Comparison of ENCODE assay signal across 9 cellular contexts in genomic region chr1:183021405-183022201, GRCh38. TPM values are rescaled to one million over a fixed set of nuclear protein-coding genes. Genes with fewer than 3 reads are reported as not detected.
A peak's percentile ranks its signal among the peaks of the same experiment; 100 is the strongest.
DNase-seq lines count a peak whose midpoint lies in the region; ATAC-seq and TF ChIP-seq lines count a peak whose summit lies in the region.
"Had no signal": no experiment of that assay in that cellular context is flagged by ENCODE, and none has a peak within 500 bp of the region (broad histone marks: within the 10 kb centered on the region; RNA-seq: fewer than 3 reads in every experiment).

No MANE protein-coding gene starts in this region.

- H3K4me2 ChIP-seq in H9 (ENCODE audit: insufficient read depth, insufficient read length, low read length): peak overlapping the region; percentile 95

- no peak overlapping the region for H4K8ac ChIP-seq in H9 (replicated peaks; ENCODE audit: insufficient read length, low read depth, low read length)

- no peak overlapping the region for H3K4ac ChIP-seq in H9 (ENCODE audit: low read depth, low read length)

- no peak overlapping the region for H2BK15ac ChIP-seq in H9 (ENCODE audit: low read depth, low read length)

- H3K4me3 ChIP-seq in iPS-11a (ENCODE audit: low read depth, low read length) (peak overlapping the region; percentile 77), skeletal muscle tissue (ENCODE audit: low read length in 3 of 3) (peak overlapping the region; percentile 77 to 85 (median 79))

- no peaks in the 10 kb centered on the region for H4K20me1 ChIP-seq in H9 (ENCODE audit: control insufficient read depth, insufficient read depth, insufficient read length)

- H3K27me3 Mint-ChIP-seq in H9 (ENCODE audit: low read depth) (peaks cover 6% of the 10 kb centered on the region), WTC11 (ENCODE audit: low read depth) (peaks cover 9% of the 10 kb centered on the region)

- H3K27me3 ChIP-seq in H9 (ENCODE audit: insufficient read depth, low read length): no peaks in the 10 kb centered on the region
- H3K27me3 ChIP-seq in skeletal muscle tissue (ENCODE audit: control insufficient read depth in 3 of 3, insufficient read depth in 3 of 3, low read length in 3 of 3): no peaks in the 10 kb centered on the region

- POLR2A ChIA-PET in WTC11 (lab: Charles Lee): interaction anchor here (0.5 to 1.5 kb wide), 2 partner anchors 59 to 107 kb away, joined by 3 to 5 read pairs; no protein-coding TSS in a partner anchor

- no peaks in the 10 kb centered on the region for H3K79me1 ChIP-seq in H9 (ENCODE audit: insufficient read depth, low read depth, low read length, poor library complexity, severe bottlenecking)

- no CpG with 5 or more reads among the region's 11 CpGs for WGBS in H9 (ENCODE audit: extremely low coverage, insufficient read length, low lambda C conversion rate)

- no peak overlapping the region for H4K5ac ChIP-seq in H9 (ENCODE audit: insufficient read length, low read depth, low read length)

- no peak overlapping the region for H4K91ac ChIP-seq in H9 (ENCODE audit: insufficient read length, low read depth, low read length)

- no peak overlapping the region for H2BK12ac ChIP-seq in H9 (ENCODE audit: insufficient read length, low read depth, low read length)

- H3K56ac ChIP-seq in H9 (ENCODE audit: insufficient read length, low read depth, low read length): no peak overlapping the region

- no peaks in the 10 kb centered on the region for H3K9me3 ChIP-seq in H9 (ENCODE audit: control insufficient read depth, low read depth, low read length)
- H3K9me3 ChIP-seq in skeletal muscle tissue (ENCODE audit: control insufficient read depth in 3 of 3, low read length in 3 of 3): no peaks in the 10 kb centered on the region

- no peak overlapping the region for H2BK5ac ChIP-seq in H9 (ENCODE audit: insufficient read length, low read length)

- peak overlapping the region; percentile 77 to 84 for H3K4me3 Mint-ChIP-seq in H9
- H3K4me3 Mint-ChIP-seq in WTC11: peak overlapping the region; percentile 86

- peak overlapping the region; percentile 2 to 29 (median 10); a peak in 4 of 7 replicates for H3K27ac Mint-ChIP-seq in H9
- peak overlapping the region; percentile 71 for H3K27ac Mint-ChIP-seq in WTC11
- H3K27ac Mint-ChIP-seq in activated naive CD4-positive, alpha-beta T cell treated with anti-CD3 and anti-CD28 coated beads, Interleukin-2, amount 50 U/mL, for 72 hours: no peak overlapping the region

- no peak overlapping the region for H3T11ph ChIP-seq in H9 (ENCODE audit: low read length)

- no peak overlapping the region for H3K23ac ChIP-seq in H9 (ENCODE audit: insufficient read length, low read depth, low read length)

- H3K23me2 ChIP-seq in H9 (ENCODE audit: insufficient read length, low read depth, low read length, poor library complexity, severe bottlenecking): peaks cover 23% of the 10 kb centered on the region

- ATAC-seq in WTC11 (no peak), HG03175 (IDR thresholded peaks at IDR 0.05; ENCODE audit: unreplicated experiment) (no peak)
- ATAC-seq in activated naive CD4-positive, alpha-beta T cell treated with anti-CD3 and anti-CD28 coated beads, Interleukin-2, amount 50 U/mL, for 72 hours: no peak

- H3K79me2 ChIP-seq in H9 (ENCODE audit: insufficient read depth, low read length): 0 out of 2 replicates have a peak, but pooled peaks cover 2% of the 10 kb centered on the region

- H2BK20ac ChIP-seq in H9 (ENCODE audit: low read depth, low read length, poor library complexity, severe bottlenecking): no peak overlapping the region

- no peak overlapping the region for H3K18ac ChIP-seq in H9 (ENCODE audit: insufficient read length, low read depth, low read length)

- CTCF ChIA-PET in WTC11 (lab: Charles Lee): interaction anchor here (1.2 kb wide), 1 partner anchor 59 kb away, joined by 7 read pairs; no protein-coding TSS in a partner anchor

- peaks cover 35 to 38% of the 10 kb centered on the region in 2 experiments for H3K4me1 Mint-ChIP-seq in H9
- H3K4me1 Mint-ChIP-seq in WTC11: peaks cover 40% of the 10 kb centered on the region

- DNase-seq in H9 (no peak), WTC11 (ENCODE audit: low spot score) (no peak), hepatic stellate cell (ENCODE audit: low spot score) (no peak)
- no peak for DNase-seq in activated CD8-positive, alpha-beta memory T cell treated with anti-CD3 and anti-CD28 coated beads, Interleukin-2, amount 50 U/mL, for 48 hours
- no peak for DNase-seq in activated naive CD4-positive, alpha-beta T cell treated with anti-CD3 and anti-CD28 coated beads, Interleukin-2, amount 50 U/mL, for 72 hours (ENCODE audit: low spot score in 2 of 2)
- DNase-seq: NCI-H1092 had no signal

- H3K14ac ChIP-seq in H9 (ENCODE audit: insufficient read depth, low read length): no peak overlapping the region; the same call in 1 of the 2 replicates

- H3K36me3 Mint-ChIP-seq in H9 (ENCODE audit: insufficient read depth in 1 of 3, low read depth in 3 of 3) (no peaks in the 10 kb centered on the region; a peak in 2 of 7 replicates), WTC11 (no peaks in the 10 kb centered on the region)
- H3K36me3 Mint-ChIP-seq in activated naive CD4-positive, alpha-beta T cell treated with anti-CD3 and anti-CD28 coated beads, Interleukin-2, amount 50 U/mL, for 72 hours: peaks cover 0 to 23% of the 10 kb centered on the region in 2 donors

- no peak for TF ChIP-seq CTCF in H9 (conservative IDR thresholded peaks at IDR 0.05)
- TF ChIP-seq CTCF in WTC11 (IDR thresholded peaks at IDR 0.05): no peak

- H3K36me3 ChIP-seq in skeletal muscle tissue (ENCODE audit: control insufficient read depth in 3 of 3, insufficient read depth in 3 of 3, low read length in 3 of 3): no peaks in the 10 kb centered on the region

- peak overlapping the region; percentile 75 for H3K27ac ChIP-seq in H9 (ENCODE audit: insufficient read length, low read depth, low read length)
- peak overlapping the region; percentile 100 for H3K27ac ChIP-seq in skeletal muscle tissue (ENCODE audit: low read depth, low read length)

- H3K9ac ChIP-seq in H9 (ENCODE audit: extremely low read depth, insufficient read length, low read length) (peak overlapping the region; percentile 70), skeletal muscle tissue (ENCODE audit: low read depth in 1 of 3, low read length in 3 of 3) (peak overlapping the region; percentile 94 to 97 (median 95))

- H2BK120ac ChIP-seq in H9 (ENCODE audit: low read depth, low read length, poor library complexity, severe bottlenecking): no peak overlapping the region

- peaks cover 2% of the 10 kb centered on the region; the same call in 1 of the 2 replicates for H3K4me1 ChIP-seq in H9 (ENCODE audit: insufficient read depth, low read length)
- peaks cover 18 to 31% (median 20%) of the 10 kb centered on the region in 3 donors for H3K4me1 ChIP-seq in skeletal muscle tissue (ENCODE audit: control insufficient read depth in 3 of 3, insufficient read depth in 3 of 3, low read length in 3 of 3)

- no peak overlapping the region for H2AFZ ChIP-seq in H9 (ENCODE audit: low read length)

- no peak overlapping the region for H2AK5ac ChIP-seq in H9 (ENCODE audit: insufficient read length, low read length)

- H3K9me3 Mint-ChIP-seq in H9 (no peaks in the 10 kb centered on the region), WTC11 (no peaks in the 10 kb centered on the region)
- no peaks in the 10 kb centered on the region for H3K9me3 Mint-ChIP-seq in activated naive CD4-positive, alpha-beta T cell treated with anti-CD3 and anti-CD28 coated beads, Interleukin-2, amount 50 U/mL, for 72 hours

TF ChIP-seq in WTC11, 78 proteins besides CTCF, POLR2A, EP300 and RAD21 (continues in another document):
- TF ChIP-seq CREM (CRISPR knock-in tag; IDR thresholded peaks at IDR 0.05): no peak
- TF ChIP-seq ZNF317 (CRISPR knock-in tag; IDR thresholded peaks at IDR 0.05; ENCODE audit: borderline replicate concordance, low read depth): no peak
- no peak for TF ChIP-seq GABPB1 (CRISPR knock-in tag; IDR thresholded peaks at IDR 0.05)
- no peak for TF ChIP-seq E2F1 (CRISPR knock-in tag; IDR thresholded peaks at IDR 0.05)
- no peak for TF ChIP-seq TP53 (CRISPR knock-in tag; IDR thresholded peaks at IDR 0.05)
- TF ChIP-seq ZNF423 (CRISPR knock-in tag; IDR thresholded peaks at IDR 0.05): no peak
- TF ChIP-seq ATF3 (CRISPR knock-in tag; conservative IDR thresholded peaks at IDR 0.05): no peak
- TF ChIP-seq NFE2L1 (CRISPR knock-in tag; IDR thresholded peaks at IDR 0.05): no peak
- no peak for TF ChIP-seq SMAD4 (CRISPR knock-in tag; IDR thresholded peaks at IDR 0.05)
- no peak for TF ChIP-seq ZNF512 (CRISPR knock-in tag; IDR thresholded peaks at IDR 0.05; ENCODE audit: borderline replicate concordance)

RNA-seq across cellular contexts. Expression of gene LAMC1, which starts 1.6 kb away (rescaled TPM):
- total RNA-seq in H9 (2021): 96.2 and 110 TPM in 2 replicates
- 133 to 162 TPM (median 135 TPM) in 3 replicates for total RNA-seq in WTC11 (2021)
- total RNA-seq in skeletal muscle tissue: 289 TPM
- total RNA-seq in activated naive CD4-positive, alpha-beta T cell treated with anti-CD3 and anti-CD28 coated beads, Interleukin-2, amount 50 U/mL, for 72 hours: not detected

Comparison
In these comparisons a context has a peak if more than half of its experiments do, and no peak if none do; other contexts are left out.
1. H3K27ac Mint-ChIP-seq: peak in H9 (3 of 3) and WTC11 (single experiment); none in activated naive CD4-positive, alpha-beta T cell treated with anti-CD3 and anti-CD28 coated beads, Interleukin-2, amount 50 U/mL, for 72 hours (0 of 2).
2. RNA of gene LAMC1, which starts 1.6 kb away (total RNA-seq): 289 TPM in skeletal muscle tissue (single experiment), 133 to 162 TPM in WTC11 and 96.2 to 110 TPM in H9; not detected in activated naive CD4-positive, alpha-beta T cell treated with anti-CD3 and anti-CD28 coated beads, Interleukin-2, amount 50 U/mL, for 72 hours; every median in the first group is over 10 times any median in the second.